ENCODE assay signal across 19 cellular contexts in genomic region chr11:74468058-74468457, GRCh38. TPM values are rescaled to one million over a fixed set of nuclear protein-coding genes. Genes with fewer than 3 reads are reported as not detected.
A peak's percentile ranks its signal among the peaks of the same experiment; 100 is the strongest.
DNase-seq lines count a peak whose midpoint lies in the region; ATAC-seq and TF ChIP-seq lines count a peak whose summit lies in the region.
"Had no signal": no experiment of that assay in that cellular context is flagged by ENCODE, and none has a peak within 500 bp of the region (broad histone marks: within the 10 kb centered on the region; RNA-seq: fewer than 3 reads in every experiment).

No MANE protein-coding gene starts in this region.

- peaks cover 20% of the 10 kb centered on the region for H3K27me3 ChIP-seq in HUES64 (ENCODE audit: insufficient read depth, low read length)
- H3K27me3 ChIP-seq in mucosa of stomach (ENCODE audit: control insufficient read depth, insufficient read depth, low read length) = no peaks in the 10 kb centered on the region
- H3K27me3 ChIP-seq in right atrium auricular region = no peaks in the 10 kb centered on the region

- H3K36me3 ChIP-seq in HUES64 (ENCODE audit: insufficient read depth, low read length) = no peaks in the 10 kb centered on the region
- no peaks in the 10 kb centered on the region for H3K36me3 ChIP-seq in mucosa of stomach (ENCODE audit: control insufficient read depth, insufficient read depth, low read length)
- no peaks in the 10 kb centered on the region for H3K36me3 ChIP-seq in right atrium auricular region

- TF ChIP-seq CTCF in right atrium auricular region (IDR thresholded peaks at IDR 0.05) = no peak

- no peaks in the 10 kb centered on the region for H3K9me3 ChIP-seq in HUES64 (ENCODE audit: insufficient read depth, low read depth, low read length)
- no peaks in the 10 kb centered on the region for H3K9me3 ChIP-seq in mucosa of stomach (ENCODE audit: control insufficient read depth, low read length)
- no peaks in the 10 kb centered on the region for H3K9me3 ChIP-seq in right atrium auricular region

- H3K4me1 ChIP-seq in HUES64 (ENCODE audit: insufficient read depth, low read length) (peaks cover 14% of the 10 kb centered on the region), mucosa of stomach (ENCODE audit: control insufficient read depth, insufficient read depth, low read length) (peaks cover 33% of the 10 kb centered on the region), right atrium auricular region (peaks cover 0 to 11% of the 10 kb centered on the region in 2 donors)

- H3K27me3 Mint-ChIP-seq in dendritic cell treated with granulocyte-macrophage colony-stimulating factor and Interleukin-4, amounts not matched to agents 40 ng/mL and 50 ng/mL, for 4 days = no peaks in the 10 kb centered on the region

- 53% methylated on average over 4 of the region's 4 CpGs for WGBS in HUES64

- H3K4me3 ChIP-seq in HUES64 (ENCODE audit: low read length) (peak overlapping the region; percentile 67), mucosa of stomach (ENCODE audit: low read length) (no peak overlapping the region), right atrium auricular region (no peak overlapping the region)

- DNase-seq in stimulated activated effector memory CD8-positive, alpha-beta T cell treated with anti-CD3 and anti-CD28 coated beads, Interleukin-12 subunit alpha, Interleukin-12 subunit beta, amount 100 ng/mL, for 72 hours (ENCODE audit: low spot score in 2 of 2) = no peak
- no peak for DNase-seq in activated CD4-positive, alpha-beta T cell treated with anti-CD3 and anti-CD28 coated beads, Interleukin-2, amount 50 U/mL, for 1 hour
- DNase-seq in HPDE6-E6E7 (ENCODE audit: extremely low spot score) (no peak), cerebellar cortex (ENCODE audit: low spot score) (no peak), right atrium auricular region (ENCODE audit: low spot score) (no peak)
- DNase-seq: activated CD4-positive, alpha-beta T cell treated with anti-CD3 and anti-CD28 coated beads, Interleukin-2, amount 50 U/mL, for 4 hours; anterior cingulate cortex; CD4-positive, CD25-positive, alpha-beta regulatory T cell; hippocampal formation; Kasumi-1; NCI-H226; occipital lobe; SHP77 treated with DMSO at 0.1 percent for 48 hours; stimulated activated CD4-positive, alpha-beta T cell treated with anti-CD3 and anti-CD28 coated beads, Interleukin-12 subunit alpha, Interleukin-12 subunit beta, amount 100 ng/mL, for 4 hours; stimulated activated naive CD8-positive, alpha-beta T cell treated with anti-CD3 and anti-CD28 coated beads, Interleukin-15, amount 100 ng/mL, for 72 hours had no signal

- H3K27ac Mint-ChIP-seq in dendritic cell treated with granulocyte-macrophage colony-stimulating factor and Interleukin-4, amounts not matched to agents 40 ng/mL and 50 ng/mL, for 4 days = peak overlapping the region; percentile 90
- H3K27ac Mint-ChIP-seq in stimulated activated effector memory CD8-positive, alpha-beta T cell treated with anti-CD3 and anti-CD28 coated beads, Interleukin-12 subunit alpha, Interleukin-12 subunit beta, amount 100 ng/mL, for 72 hours = no peak overlapping the region
- H3K27ac Mint-ChIP-seq: CD4-positive, CD25-positive, alpha-beta regulatory T cell; stimulated activated naive CD8-positive, alpha-beta T cell treated with anti-CD3 and anti-CD28 coated beads, Interleukin-15, amount 100 ng/mL, for 72 hours had no signal

- H3K27ac ChIP-seq in HUES64 (ENCODE audit: low read depth, low read length) (no peak overlapping the region), right atrium auricular region (no peak overlapping the region)

- peaks cover 80% of the 10 kb centered on the region for H3K4me1 Mint-ChIP-seq in dendritic cell treated with granulocyte-macrophage colony-stimulating factor and Interleukin-4, amounts not matched to agents 40 ng/mL and 50 ng/mL, for 4 days (ENCODE audit: low read depth)
- peaks cover 13% of the 10 kb centered on the region for H3K4me1 Mint-ChIP-seq in stimulated activated effector memory CD8-positive, alpha-beta T cell treated with anti-CD3 and anti-CD28 coated beads, Interleukin-12 subunit alpha, Interleukin-12 subunit beta, amount 100 ng/mL, for 72 hours

- intact Hi-C loops in dendritic cell treated with granulocyte-macrophage colony-stimulating factor and Interleukin-4, amounts not matched to agents 40 ng/mL and 50 ng/mL, for 4 days (cut with micrococcal nuclease) = no loop called here

- no peaks in the 10 kb centered on the region for H3K9me3 Mint-ChIP-seq in dendritic cell treated with granulocyte-macrophage colony-stimulating factor and Interleukin-4, amounts not matched to agents 40 ng/mL and 50 ng/mL, for 4 days
- no peaks in the 10 kb centered on the region for H3K9me3 Mint-ChIP-seq in stimulated activated effector memory CD8-positive, alpha-beta T cell treated with anti-CD3 and anti-CD28 coated beads, Interleukin-12 subunit alpha, Interleukin-12 subunit beta, amount 100 ng/mL, for 72 hours
- H3K9me3 Mint-ChIP-seq: CD4-positive, CD25-positive, alpha-beta regulatory T cell; stimulated activated naive CD8-positive, alpha-beta T cell treated with anti-CD3 and anti-CD28 coated beads, Interleukin-15, amount 100 ng/mL, for 72 hours had no signal

- H3K4me3 Mint-ChIP-seq in dendritic cell treated with granulocyte-macrophage colony-stimulating factor and Interleukin-4, amounts not matched to agents 40 ng/mL and 50 ng/mL, for 4 days = peak overlapping the region; percentile 81
- no peak overlapping the region for H3K4me3 Mint-ChIP-seq in stimulated activated effector memory CD8-positive, alpha-beta T cell treated with anti-CD3 and anti-CD28 coated beads, Interleukin-12 subunit alpha, Interleukin-12 subunit beta, amount 100 ng/mL, for 72 hours

- peaks cover 8% of the 10 kb centered on the region for H3K36me3 Mint-ChIP-seq in dendritic cell treated with granulocyte-macrophage colony-stimulating factor and Interleukin-4, amounts not matched to agents 40 ng/mL and 50 ng/mL, for 4 days (ENCODE audit: low read depth)
- H3K36me3 Mint-ChIP-seq in stimulated activated effector memory CD8-positive, alpha-beta T cell treated with anti-CD3 and anti-CD28 coated beads, Interleukin-12 subunit alpha, Interleukin-12 subunit beta, amount 100 ng/mL, for 72 hours = no peaks in the 10 kb centered on the region

- ATAC-seq in stimulated activated effector memory CD8-positive, alpha-beta T cell treated with anti-CD3 and anti-CD28 coated beads, Interleukin-12 subunit alpha, Interleukin-12 subunit beta, amount 100 ng/mL, for 72 hours = peak; percentile 63
- ATAC-seq: HCT116 had no signal

- H3K9ac ChIP-seq in HUES64 (ENCODE audit: low read depth, low read length) (peak overlapping the region; percentile 54; the same call in 1 of the 2 replicates), mucosa of stomach (ENCODE audit: low read length) (peak overlapping the region; percentile 56)

RNA-seq across cellular contexts. Expression of gene KCNE3, which starts 0.7 kb away (rescaled TPM):
- polyA plus RNA-seq in HUES64 (2013, experiment 1 of 2) = 4.7 TPM
- polyA plus RNA-seq in HUES64 (2013, experiment 2 of 2) = 6.3 TPM
- 1 to 10 TPM; 1.4 to 3.3 TPM for total RNA-seq in right atrium auricular region
- total RNA-seq: CD4-positive, CD25-positive, alpha-beta regulatory T cell had no signal

RNA-seq across cellular contexts. Expression of gene LIPT2, which starts 25.5 kb away (rescaled TPM):
- polyA plus RNA-seq in HUES64 (2013, experiment 1 of 2) = 6.4 TPM
- 7.4 TPM for polyA plus RNA-seq in HUES64 (2013, experiment 2 of 2)
- 1 to 10 TPM; 2.9 to 4.8 TPM for total RNA-seq in right atrium auricular region
